Comparison of ENCODE assay signal across 13 cellular contexts in genomic region chr19:10766049-10766623, GRCh38. TPM values are rescaled to one million over a fixed set of nuclear protein-coding genes. Genes with fewer than 3 reads are reported as not detected.
A peak's percentile ranks its signal among the peaks of the same experiment; 100 is the strongest.
DNase-seq lines count a peak whose midpoint lies in the region; ATAC-seq, FAIRE-seq and TF ChIP-seq lines count a peak whose summit lies in the region.
"Had no signal": no experiment of that assay in that cellular context is flagged by ENCODE, and none has a peak within 500 bp of the region (broad histone marks: within the 10 kb centered on the region; RNA-seq: fewer than 3 reads in every experiment).

No MANE protein-coding gene starts in this region.

- 70 to 75% methylated on average over 9 of the region's 9 CpGs for WGBS in tibial nerve, 2 donors

- H3K4me1 Mint-ChIP-seq in MCF 10A (ENCODE audit: insufficient read depth, unreplicated experiment), result peaks cover 16% of the 10 kb centered on the region
- H3K4me1 Mint-ChIP-seq in naive B cell, result peaks cover 58 to 84% (median 70%) of the 10 kb centered on the region in 3 donors

- ATAC-seq in naive B cell (ENCODE audit: low read depth in 2 of 2), result no peak
- ATAC-seq: activated CD4-positive, CD25-positive, alpha-beta regulatory T cell treated with anti-CD3 and anti-CD28 coated beads, Interleukin-2, amount 50 U/mL, for 24 hours had no signal

- H3K4me3 ChIP-seq in breast epithelium (no peak overlapping the region), colonic mucosa (no peak overlapping the region), tibial nerve (no peak overlapping the region)
- H3K4me3 ChIP-seq: SK-N-MC had no signal

- POLR2A ChIA-PET in MCF 10A (lab: Yijun Ruan, JAX), result no interaction called here

- H3K36me3 ChIP-seq in breast epithelium (no peaks in the 10 kb centered on the region), colonic mucosa (no peaks in the 10 kb centered on the region), tibial nerve (peaks cover 0 to 9% (median 0%) of the 10 kb centered on the region in 3 donors)

- no TSS peak for BruUV-seq in MCF 10A (replicated peaks; lab: Mats Ljungman, UMichigan)

- no peak for TF ChIP-seq EP300 in tibial nerve (IDR thresholded peaks at IDR 0.05)

- H3K27me3 ChIP-seq in breast epithelium, result no peaks in the 10 kb centered on the region
- H3K27me3 ChIP-seq in colonic mucosa, result no peaks in the 10 kb centered on the region
- H3K27me3 ChIP-seq in tibial nerve, result no peaks in the 10 kb centered on the region

- peak overlapping the region; percentile 33 to 92 for H3K9ac ChIP-seq in colonic mucosa (ENCODE audit: low read depth in 2 of 2, low read length in 2 of 2)

- TF ChIP-seq CTCF in breast epithelium (IDR thresholded peaks at IDR 0.05) (no peak), MCF 10A (IDR thresholded peaks at IDR 0.05; ENCODE audit: unreplicated experiment) (no peak), colonic mucosa (IDR thresholded peaks at IDR 0.05) (no peak), tibial nerve (IDR thresholded peaks at IDR 0.05) (no peak)

- H3K9me3 ChIP-seq in breast epithelium (no peaks in the 10 kb centered on the region), colonic mucosa (no peaks in the 10 kb centered on the region), tibial nerve (no peaks in the 10 kb centered on the region)

- H3K4me3 Mint-ChIP-seq in MCF 10A (ENCODE audit: unreplicated experiment) (no peak overlapping the region), naive B cell (no peak overlapping the region)

- FAIRE-seq in HTR-8/SVneo (lab: Jason Lieb, UNC), result no peak

- intact Hi-C loops in breast epithelium (cut with DNase I; ENCODE audit: low total_unique reads), result loop anchor here (10.0 kb wide), 1 partner anchor 51 kb away; the partner anchor contains the start of gene DNM2
- intact Hi-C loops in MCF 10A (cut with micrococcal nuclease), result no loop called here
- intact Hi-C loops in colonic mucosa (cut with DNase I), result no loop called here
- intact Hi-C loops in posterior cingulate gyrus (cut with DNase I), result loop anchor here (5.0 kb wide), 1 partner anchor 96 kb away; no protein-coding TSS in a partner anchor

- H3K27ac ChIP-seq in breast epithelium (peak overlapping the region; percentile 60 to 76), colonic mucosa (peak overlapping the region; percentile 95), tibial nerve (peak overlapping the region; percentile 17 to 83 (median 64))

- H3K36me3 Mint-ChIP-seq in MCF 10A (ENCODE audit: insufficient read depth, unreplicated experiment), result peaks cover 42% of the 10 kb centered on the region
- H3K36me3 Mint-ChIP-seq in naive B cell, result peaks cover 7 to 8% of the 10 kb centered on the region in 2 donors

- CTCF ChIA-PET in MCF 10A (lab: Yijun Ruan, JAX), result no interaction called here

- H3K4me1 ChIP-seq in breast epithelium (peaks cover 2 to 13% of the 10 kb centered on the region in 2 donors), colonic mucosa (peaks cover 59% of the 10 kb centered on the region), tibial nerve (peaks cover 0 to 87% (median 47%) of the 10 kb centered on the region in 4 donors)

- no peak for DNase-seq in breast epithelium (ENCODE audit: low spot score in 2 of 2)
- DNase-seq in MCF 10A (ENCODE audit: unreplicated experiment), result no peak
- DNase-seq in colonic mucosa, result no peak
- no peak for DNase-seq in naive B cell
- DNase-seq in tibial nerve (ENCODE audit: low spot score in 2 of 2), result no peak
- DNase-seq in HTR-8/SVneo (ENCODE audit: insufficient read length, low spot score), result no peak
- DNase-seq in dedifferentiated amniotic fluid mesenchymal stem cell (ENCODE audit: extremely low spot score), result no peak
- DNase-seq in posterior cingulate gyrus, result no peak
- DNase-seq: activated effector memory CD4-positive, alpha-beta T cell treated with Interleukin-2 at 50 U/mL for 16 hours; HCEC 1CT; KBM-7 had no signal

- TF ChIP-seq POLR2A in breast epithelium (IDR thresholded peaks at IDR 0.05) (no peak), tibial nerve (IDR thresholded peaks at IDR 0.05) (no peak)

- no peaks in the 10 kb centered on the region for H3K9me3 Mint-ChIP-seq in MCF 10A (ENCODE audit: unreplicated experiment)
- peaks cover 0 to under 1% (median 0%) of the 10 kb centered on the region in 7 donors for H3K9me3 Mint-ChIP-seq in naive B cell

- H3K27ac Mint-ChIP-seq in MCF 10A (ENCODE audit: low read depth, unreplicated experiment) (no peak overlapping the region), naive B cell (peak overlapping the region in 4 of 6 donors; percentile 10 to 79 (median 40))

- H3K27me3 Mint-ChIP-seq in MCF 10A (ENCODE audit: insufficient read depth, unreplicated experiment) (no peaks in the 10 kb centered on the region), naive B cell (no peaks in the 10 kb centered on the region)

RNA-seq across cellular contexts. Expression of gene DNM2, which starts 48.3 kb away (rescaled TPM):
- total RNA-seq in breast epithelium, result 10 to 100 TPM; 83.1 to 98.6 (median 84.5) TPM
- 114 and 125 TPM in 2 replicates for total RNA-seq in MCF 10A (2022)
- 100 to 1,000 TPM; 450 to 461 TPM for total RNA-seq in colonic mucosa
- 100 to 1,000 TPM in 1 of 6 donors, 10 to 100 TPM in 5; 53.6 to 111 (median 63.0) TPM for polyA plus RNA-seq in naive B cell (ENCODE audit: low read depth in 6 of 6)
- 100 to 1,000 TPM in 3 of 4 donors, 10 to 100 TPM in 1; 99.4 to 220 (median 140) TPM for total RNA-seq in tibial nerve

Comparison
In these comparisons a context has a peak if more than half of its experiments do, and no peak if none do; other contexts are left out.
1. intact Hi-C loops: an anchor here in breast epithelium (10.0 kb wide) and posterior cingulate gyrus (5.0 kb wide); none called in MCF 10A and colonic mucosa.